ENCODE assay signal across 6 cellular contexts in the genomic region with DNA sequence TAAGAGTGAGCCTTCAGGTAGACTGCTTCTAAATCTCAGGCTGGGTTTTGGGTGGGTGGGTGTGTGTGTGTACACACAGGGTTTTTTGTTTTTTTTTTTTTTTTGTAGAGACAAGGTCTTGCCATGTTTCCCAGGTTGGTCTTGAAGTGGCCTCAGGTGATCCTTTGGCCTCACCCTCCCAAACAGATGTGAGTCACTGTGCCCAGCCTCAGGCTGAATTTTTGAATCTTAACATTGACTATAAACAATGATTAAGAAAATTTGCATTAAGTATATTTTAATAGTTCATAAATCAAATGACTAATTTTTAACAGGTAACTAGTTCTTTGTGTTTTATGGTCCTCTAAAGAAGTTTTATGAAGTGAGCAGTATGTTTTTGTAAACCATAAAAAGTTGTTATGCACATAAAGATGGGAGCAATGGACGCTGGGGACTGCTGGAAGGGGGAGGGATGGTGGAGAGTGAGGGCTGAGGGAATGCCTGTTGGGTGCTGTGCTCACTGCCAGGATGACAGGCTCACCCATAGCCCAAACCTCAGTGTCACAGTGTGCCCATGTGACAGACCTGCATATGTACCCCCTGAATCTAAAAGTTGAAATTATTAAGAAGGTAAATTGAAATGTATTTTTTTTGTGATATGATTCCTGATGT.
"Had no signal": no experiment of that assay in that cellular context is flagged by ENCODE, and none has a peak within 500 bp of the region (broad histone marks: within the 10 kb centered on the region; RNA-seq: fewer than 3 reads in every experiment).

No MANE protein-coding gene starts in this region.

- H3K4me3 Mint-ChIP-seq: HFFc6 had no signal

- H3K4me3 ChIP-seq: HAP-1 had no signal

- H3K27ac Mint-ChIP-seq: HFFc6 had no signal

- DNase-seq: GOT3, H7, HFFc6, IMR-90 had no signal

- ATAC-seq: HCT116 had no signal

- H3K4me1 ChIP-seq: HAP-1 had no signal

- H3K36me3 ChIP-seq: HAP-1 had no signal
